ENCODE assay signal across 7 cellular contexts in genomic region chr14:91324606-91324950, GRCh38.
DNase-seq lines count a peak whose midpoint lies in the region; ATAC-seq and TF ChIP-seq lines count a peak whose summit lies in the region.

No MANE protein-coding gene starts in this region.

- peaks cover 0 to 31% (median 0%) of the 10 kb centered on the region in 9 donors for H3K36me3 ChIP-seq in heart right ventricle

- CTCF ChIA-PET in activated B cell treated with CpG ODN at 0.5 μM for 24 hours (lab: Charles Lee): interaction anchor here (1.0 to 5.9 kb wide), 7 partner anchors 14 to 100 kb away, joined by 3 to 131 read pairs (median 18); partner anchors contain the start of gene CCDC88C

- no peak for DNase-seq in activated B cell treated with CpG ODN at 0.5 μM for 24 hours
- DNase-seq in heart right ventricle: no peak
- no peak for DNase-seq in stimulated activated naive CD8-positive, alpha-beta T cell treated with anti-CD3 and anti-CD28 coated beads, Interleukin-15, amount 100 ng/mL, for 72 hours
- DNase-seq in mesothelial cell of epicardium (ENCODE audit: low spot score in 2 of 2, unreplicated experiment in 2 of 2): no peak

- H3K4me3 Mint-ChIP-seq in activated B cell treated with CpG ODN at 0.5 μM for 24 hours: peak overlapping the region; percentile 89
- peak overlapping the region; percentile 83 to 87 for H3K4me3 Mint-ChIP-seq in stimulated activated naive CD8-positive, alpha-beta T cell treated with anti-CD3 and anti-CD28 coated beads, Interleukin-15, amount 100 ng/mL, for 72 hours
- no peak overlapping the region for H3K4me3 Mint-ChIP-seq in mesothelial cell of epicardium

- H3K9me3 ChIP-seq in heart right ventricle: no peaks in the 10 kb centered on the region

- no peaks in the 10 kb centered on the region for H3K27me3 Mint-ChIP-seq in activated B cell treated with CpG ODN at 0.5 μM for 24 hours
- H3K27me3 Mint-ChIP-seq in stimulated activated naive CD8-positive, alpha-beta T cell treated with anti-CD3 and anti-CD28 coated beads, Interleukin-15, amount 100 ng/mL, for 72 hours: no peaks in the 10 kb centered on the region
- no peaks in the 10 kb centered on the region for H3K27me3 Mint-ChIP-seq in mesothelial cell of epicardium (ENCODE audit: low read depth)

- H3K27me3 ChIP-seq in heart right ventricle: peaks cover 0 to 8% (median 0%) of the 10 kb centered on the region in 7 donors

- no peak for TF ChIP-seq CTCF in activated B cell treated with CpG ODN at 0.5 μM for 24 hours (IDR thresholded peaks at IDR 0.05)
- no peak for TF ChIP-seq CTCF in heart right ventricle (IDR thresholded peaks at IDR 0.05)
- TF ChIP-seq CTCF in mesothelial cell of epicardium (IDR thresholded peaks at IDR 0.05; ENCODE audit: unreplicated experiment): no peak

- 24 to 28% methylated on average over 10 of the region's 10 CpGs for WGBS in heart right ventricle, 2 donors

- H3K4me1 Mint-ChIP-seq in activated B cell treated with CpG ODN at 0.5 μM for 24 hours (peaks cover 57% of the 10 kb centered on the region), mesothelial cell of epicardium (peaks cover 18% of the 10 kb centered on the region)
- peaks cover 100% of the 10 kb centered on the region for H3K4me1 Mint-ChIP-seq in stimulated activated naive CD8-positive, alpha-beta T cell treated with anti-CD3 and anti-CD28 coated beads, Interleukin-15, amount 100 ng/mL, for 72 hours

- H3K9me3 Mint-ChIP-seq in activated B cell treated with CpG ODN at 0.5 μM for 24 hours (no peaks in the 10 kb centered on the region), mesothelial cell of epicardium (no peaks in the 10 kb centered on the region)
- H3K9me3 Mint-ChIP-seq in stimulated activated naive CD8-positive, alpha-beta T cell treated with anti-CD3 and anti-CD28 coated beads, Interleukin-15, amount 100 ng/mL, for 72 hours: no peaks in the 10 kb centered on the region

- peaks cover 4 to 82% (median 61%) of the 10 kb centered on the region in 9 donors for H3K4me1 ChIP-seq in heart right ventricle

- H3K36me3 Mint-ChIP-seq in activated B cell treated with CpG ODN at 0.5 μM for 24 hours (ENCODE audit: low read depth): peaks cover 84% of the 10 kb centered on the region
- peaks cover 1% of the 10 kb centered on the region for H3K36me3 Mint-ChIP-seq in mesothelial cell of epicardium

- peak; percentile 2 for TF ChIP-seq POLR2A in GM19193 (IDR thresholded peaks at IDR 0.05; ENCODE audit: extremely low read depth, insufficient read depth, insufficient read length)

- POLR2A ChIA-PET in activated B cell treated with CpG ODN at 0.5 μM for 24 hours (lab: Charles Lee): interaction anchor here (0.9 to 6.3 kb wide), 10 partner anchors 9 to 94 kb away, joined by 3 to 150 read pairs (median 6); partner anchors contain the start of gene CCDC88C

- H3K27ac Mint-ChIP-seq in activated B cell treated with CpG ODN at 0.5 μM for 24 hours (peak overlapping the region; percentile 100), mesothelial cell of epicardium (no peak overlapping the region)
- H3K27ac Mint-ChIP-seq in stimulated activated naive CD8-positive, alpha-beta T cell treated with anti-CD3 and anti-CD28 coated beads, Interleukin-15, amount 100 ng/mL, for 72 hours: peak overlapping the region; percentile 97 to 98

- peak overlapping the region in 9 of 10 donors; percentile 12 to 60 (median 46) for H3K4me3 ChIP-seq in heart right ventricle

- ATAC-seq in activated B cell treated with CpG ODN at 0.5 μM for 24 hours (ENCODE audit: low read depth): no peak
- peak in 6 of 8 donors; percentile 1 to 40 (median 4) for ATAC-seq in heart right ventricle
- no peak for ATAC-seq in stimulated activated naive CD8-positive, alpha-beta T cell treated with anti-CD3 and anti-CD28 coated beads, Interleukin-15, amount 100 ng/mL, for 72 hours
- no peak for ATAC-seq in HG03469 (IDR thresholded peaks at IDR 0.05; ENCODE audit: unreplicated experiment)
- ATAC-seq in GM18873 (IDR thresholded peaks at IDR 0.05; ENCODE audit: low FRiP score, unreplicated experiment): no peak

- peak overlapping the region; percentile 23 to 90 (median 79) for H3K27ac ChIP-seq in heart right ventricle

- intact Hi-C loops in activated B cell treated with CpG ODN at 0.5 μM for 24 hours (cut with micrococcal nuclease): loop anchor here (1.0 kb wide), 5 partner anchors 8 to 186 kb away; partner anchors contain the start of gene PPP4R3A
- intact Hi-C loops in heart right ventricle (cut with DNase I): loop anchor here in 4 of 10 donors (2.0 to 5.0 kb wide), 3 partner anchors 48 to 94 kb away; partner anchors contain the start of gene CCDC88C (in 2 of the 4)

Comparison
In these comparisons a context has a peak if more than half of its experiments do, and no peak if none do; other contexts are left out.
1. ATAC-seq: peak in heart right ventricle (6 of 8); none in activated B cell treated with CpG ODN at 0.5 μM for 24 hours (single experiment), stimulated activated naive CD8-positive, alpha-beta T cell treated with anti-CD3 and anti-CD28 coated beads, Interleukin-15, amount 100 ng/mL, for 72 hours (single experiment), HG03469 (single experiment) and GM18873 (single experiment).